In genomic region chr16:87834015-87834667, GRCh38 we compare ENCODE assay signal across 1 cellular context.
TF ChIP-seq lines count a peak whose summit lies in the region.

No MANE protein-coding gene starts in this region.

TF ChIP-seq in WTC11, 78 proteins besides CTCF, POLR2A, EP300 and RAD21 (continued from another document):
- no peak for TF ChIP-seq TP53 (CRISPR knock-in tag; IDR thresholded peaks at IDR 0.05)
- TF ChIP-seq PREB (CRISPR knock-in tag; IDR thresholded peaks at IDR 0.05; ENCODE audit: borderline replicate concordance), result no peak
- no peak for TF ChIP-seq MXD4 (CRISPR knock-in tag; IDR thresholded peaks at IDR 0.05; ENCODE audit: borderline replicate concordance)
- TF ChIP-seq SMAD4 (CRISPR knock-in tag; IDR thresholded peaks at IDR 0.05), result no peak
- TF ChIP-seq ETV6 (CRISPR knock-in tag; IDR thresholded peaks at IDR 0.05), result no peak
